ENCODE assay signal across 10 cellular contexts in the genomic region with DNA sequence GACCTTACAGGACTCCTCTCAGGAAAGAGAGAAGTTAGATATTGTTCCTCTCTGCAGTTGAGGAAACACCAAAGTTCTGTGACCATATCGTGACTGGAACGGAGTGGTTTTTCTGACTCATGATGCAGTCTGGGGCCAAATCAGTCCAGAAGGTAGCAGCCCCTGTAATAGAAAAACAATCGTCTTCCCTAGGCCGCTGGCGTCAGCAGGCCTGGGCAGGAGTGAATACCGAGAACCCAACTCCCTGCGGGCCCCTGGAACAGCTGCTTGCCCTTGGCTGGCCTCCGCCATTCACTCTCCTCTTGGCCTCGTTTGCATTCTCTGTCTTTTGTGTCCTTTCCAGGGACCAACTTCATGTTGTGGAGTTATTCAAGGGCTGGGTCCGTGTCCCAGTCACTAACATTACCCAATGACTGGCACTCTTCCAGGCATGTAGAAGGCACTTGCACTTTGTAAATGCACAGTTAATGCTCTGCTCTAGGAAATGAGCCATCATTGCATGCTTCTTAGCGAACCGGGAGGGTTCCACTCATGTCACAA. TPM values are rescaled to one million over a fixed set of nuclear protein-coding genes. Genes with fewer than 3 reads are reported as not detected.
DNase-seq lines count a peak whose midpoint lies in the region; ATAC-seq and TF ChIP-seq lines count a peak whose summit lies in the region.
"Had no signal": no experiment of that assay in that cellular context is flagged by ENCODE, and none has a peak within 500 bp of the region (broad histone marks: within the 10 kb centered on the region; RNA-seq: fewer than 3 reads in every experiment).

No MANE protein-coding gene starts in this region.

- no peak for TF ChIP-seq POLR2A in ovary (IDR thresholded peaks at IDR 0.05)

- 85 to 88% (median 87%) methylated on average over 12 of the region's 12 CpGs for WGBS in ovary, 3 donors

- no peak for TF ChIP-seq CTCF in AG09319 (IDR thresholded peaks at IDR 0.05; ENCODE audit: low read depth, low read length)
- no peak for TF ChIP-seq CTCF in ovary (IDR thresholded peaks at IDR 0.05)

- H3K27ac ChIP-seq in ovary = no peak overlapping the region

- H3K27me3 ChIP-seq in ovary = no peaks in the 10 kb centered on the region

- H3K4me1 ChIP-seq in ovary (ENCODE audit: insufficient read depth) = no peaks in the 10 kb centered on the region

- no peak overlapping the region for H3K4me3 ChIP-seq in ovary

- H3K36me3 ChIP-seq in ovary = no peaks in the 10 kb centered on the region

- no peak for TF ChIP-seq EP300 in ovary (IDR thresholded peaks at IDR 0.05)

- intact Hi-C loops in ovary (cut with DNase I) = no loop called here

- ATAC-seq in HG03565 (IDR thresholded peaks at IDR 0.05; ENCODE audit: unreplicated experiment) (no peak), HG02970 (IDR thresholded peaks at IDR 0.05; ENCODE audit: low FRiP score, unreplicated experiment) (no peak)
- ATAC-seq: stimulated activated naive CD8-positive, alpha-beta T cell treated with anti-CD3 and anti-CD28 coated beads, Interleukin-15, amount 100 ng/mL, for 72 hours had no signal

- no peaks in the 10 kb centered on the region for H3K9me3 ChIP-seq in ovary

- DNase-seq in AG09319 (ENCODE audit: extremely low read depth, low read depth) = peak; percentile 92
- DNase-seq in NOMO-1 treated with dmso at 0.1 percent for 144 hours (lab: John Stamatoyannopoulos, UW; ENCODE audit: unreplicated experiment) = peak; percentile 53
- DNase-seq in dermis microvascular lymphatic vessel endothelial cell (ENCODE audit: low read depth in 2 of 2) = peak; percentile 96 to 97
- peak; percentile 44 for DNase-seq in mucosa of gallbladder (ENCODE audit: low spot score)
- no peak for DNase-seq in ovary
- DNase-seq in kidney glomerular epithelial cell (lab: John Stamatoyannopoulos, UW) = no peak
- DNase-seq: nephron progenitor cell; stimulated activated naive CD8-positive, alpha-beta T cell treated with anti-CD3 and anti-CD28 coated beads, Interleukin-15, amount 100 ng/mL, for 72 hours had no signal

RNA-seq across cellular contexts. Expression of a gene that starts 10.9 kb away (rescaled TPM):
- total RNA-seq in dermis microvascular lymphatic vessel endothelial cell (0.39 and 0.51 TPM in 2 replicates), mucosa of gallbladder (2.8 TPM), ovary (1 to 10 TPM in 5 of 7 donors, under 1 TPM in 2; 0.36 to 1.6 (median 1.4) TPM)
- 1 to 10 TPM in 1 of 2 donors, under 1 TPM in 1; 0.30 to 1.1 TPM for polyA plus RNA-seq in ovary

Comparison
In these comparisons a context has a peak if more than half of its experiments do, and no peak if none do; other contexts are left out.
1. DNase-seq: peak in AG09319 (single experiment), NOMO-1 treated with dmso at 0.1 percent for 144 hours (single experiment), dermis microvascular lymphatic vessel endothelial cell (2 of 2) and mucosa of gallbladder (single experiment); none in ovary (0 of 5) and kidney glomerular epithelial cell (single experiment).